Comparison of ENCODE assay signal across 1 cellular context in the genomic region with DNA sequence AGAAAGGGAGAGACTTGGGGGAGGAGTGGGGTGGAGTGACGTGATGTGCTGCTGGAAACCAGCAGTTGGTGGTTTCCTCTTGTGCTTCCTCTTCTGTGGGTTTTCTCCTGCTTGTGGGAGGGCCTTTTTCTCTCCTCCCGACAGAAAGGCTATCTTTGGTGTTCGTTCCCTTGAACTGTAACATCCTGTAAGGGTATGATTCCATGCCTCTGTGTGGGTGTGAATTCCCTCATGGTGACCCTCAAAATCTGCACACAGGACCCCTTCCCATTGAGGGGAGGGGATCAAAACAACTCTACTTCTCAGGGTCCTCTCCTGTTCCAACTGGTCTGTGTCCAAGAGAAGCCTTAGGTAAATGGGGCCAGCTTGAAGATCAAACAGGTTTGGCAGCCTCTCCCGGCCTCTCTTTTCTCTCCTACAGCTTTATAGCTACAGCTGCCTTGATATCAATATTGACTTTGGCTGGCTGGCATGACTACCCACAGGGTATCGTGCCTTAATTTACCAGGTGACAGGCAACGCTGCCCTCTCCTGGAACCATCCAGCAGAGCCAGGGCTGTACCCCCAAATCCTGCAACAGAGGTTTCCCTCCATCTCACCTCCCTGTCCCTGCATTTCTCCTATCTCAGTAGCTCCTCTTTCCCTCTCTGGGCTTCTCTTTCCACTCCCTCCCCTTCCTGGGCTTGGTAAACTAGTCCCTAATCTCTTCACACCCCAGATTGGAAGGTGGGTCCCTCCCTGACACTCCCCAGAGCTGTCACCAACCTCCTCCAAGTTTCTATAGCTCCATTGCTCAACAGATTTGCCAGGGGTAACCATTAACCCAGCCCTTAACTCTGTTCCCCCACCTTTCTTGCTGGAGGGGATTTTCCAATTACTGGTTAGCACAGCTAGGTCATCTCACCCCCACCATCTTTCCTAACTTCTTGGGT.
TF ChIP-seq lines count a peak whose summit lies in the region.

No MANE protein-coding gene starts in this region.

TF ChIP-seq in SK-N-SH treated with all-trans-retinoic acid at 6 μM for 48 hours, 23 proteins besides CTCF, POLR2A, EP300 and RAD21 (continued from another document):
- TF ChIP-seq CREB5 (CRISPR knock-in tag; IDR thresholded peaks at IDR 0.05; ENCODE audit: low read depth) (no peak), ARNTL (CRISPR knock-in tag; IDR thresholded peaks at IDR 0.05; ENCODE audit: borderline replicate concordance, low read depth) (no peak), ZC3H10 (CRISPR knock-in tag; IDR thresholded peaks at IDR 0.05) (no peak), BACH2 (CRISPR knock-in tag; IDR thresholded peaks at IDR 0.05; ENCODE audit: borderline replicate concordance) (no peak), OSR1 (CRISPR knock-in tag; IDR thresholded peaks at IDR 0.05) (no peak), CSDC2 (CRISPR knock-in tag; IDR thresholded peaks at IDR 0.05) (no peak), GLIS3 (CRISPR knock-in tag; IDR thresholded peaks at IDR 0.05) (no peak)
